2 cellular contexts compared by ENCODE assay signal in genomic region chr9:129667850-129668249, GRCh38.
A peak's percentile ranks its signal among the peaks of the same experiment; 100 is the strongest.
TF ChIP-seq lines count a peak whose summit lies in the region.

No MANE protein-coding gene starts in this region.

TF ChIP-seq in HEK293, 187 proteins besides CTCF, POLR2A, EP300 and RAD21 (continues in another document):
- TF ChIP-seq, protein P1, sequence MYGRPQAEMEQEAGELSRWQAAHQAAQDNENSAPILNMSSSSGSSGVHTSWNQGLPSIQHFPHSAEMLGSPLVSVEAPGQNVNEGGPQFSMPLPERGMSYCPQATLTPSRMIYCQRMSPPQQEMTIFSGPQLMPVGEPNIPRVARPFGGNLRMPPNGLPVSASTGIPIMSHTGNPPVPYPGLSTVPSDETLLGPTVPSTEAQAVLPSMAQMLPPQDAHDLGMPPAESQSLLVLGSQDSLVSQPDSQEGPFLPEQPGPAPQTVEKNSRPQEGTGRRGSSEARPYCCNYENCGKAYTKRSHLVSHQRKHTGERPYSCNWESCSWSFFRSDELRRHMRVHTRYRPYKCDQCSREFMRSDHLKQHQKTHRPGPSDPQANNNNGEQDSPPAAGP (tag by site-specific recombination; IDR thresholded peaks at IDR 0.05), result peak; percentile 21; the same call in 1 of the 2 replicates
- TF ChIP-seq KLF1 (tag by site-specific recombination; IDR thresholded peaks at IDR 0.05) (peak; percentile 99), ZNF280C (tag by site-specific recombination; IDR thresholded peaks at IDR 0.05) (no peak), ZFP3 (tag by site-specific recombination; IDR thresholded peaks at IDR 0.05; ENCODE audit: low read depth) (no peak), ZNF561 (tag by site-specific recombination; IDR thresholded peaks at IDR 0.05; ENCODE audit: borderline replicate concordance) (no peak), GLIS1 (tag by site-specific recombination; IDR thresholded peaks at IDR 0.05) (peak; percentile 66), ZNF433 (tag by site-specific recombination; IDR thresholded peaks at IDR 0.05; ENCODE audit: low read depth) (no peak), GLIS2 (tag by site-specific recombination; IDR thresholded peaks at IDR 0.05) (0 out of 2 replicates have a peak, but pooled peaks have one; percentile 21), ZBTB6 (tag by site-specific recombination; IDR thresholded peaks at IDR 0.05) (peak; percentile 23; the same call in 1 of the 2 replicates), ZNF610 (tag by site-specific recombination; IDR thresholded peaks at IDR 0.05; ENCODE audit: borderline replicate concordance) (no peak), YY2 (tag by site-specific recombination; IDR thresholded peaks at IDR 0.05) (no peak), ZNF169 (tag by site-specific recombination; IDR thresholded peaks at IDR 0.05) (no peak)
- TF ChIP-seq, protein P2, sequence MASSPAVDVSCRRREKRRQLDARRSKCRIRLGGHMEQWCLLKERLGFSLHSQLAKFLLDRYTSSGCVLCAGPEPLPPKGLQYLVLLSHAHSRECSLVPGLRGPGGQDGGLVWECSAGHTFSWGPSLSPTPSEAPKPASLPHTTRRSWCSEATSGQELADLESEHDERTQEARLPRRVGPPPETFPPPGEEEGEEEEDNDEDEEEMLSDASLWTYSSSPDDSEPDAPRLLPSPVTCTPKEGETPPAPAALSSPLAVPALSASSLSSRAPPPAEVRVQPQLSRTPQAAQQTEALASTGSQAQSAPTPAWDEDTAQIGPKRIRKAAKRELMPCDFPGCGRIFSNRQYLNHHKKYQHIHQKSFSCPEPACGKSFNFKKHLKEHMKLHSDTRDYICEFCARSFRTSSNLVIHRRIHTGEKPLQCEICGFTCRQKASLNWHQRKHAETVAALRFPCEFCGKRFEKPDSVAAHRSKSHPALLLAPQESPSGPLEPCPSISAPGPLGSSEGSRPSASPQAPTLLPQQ (tag by site-specific recombination; IDR thresholded peaks at IDR 0.05), result no peak
- TF ChIP-seq, protein P3, sequence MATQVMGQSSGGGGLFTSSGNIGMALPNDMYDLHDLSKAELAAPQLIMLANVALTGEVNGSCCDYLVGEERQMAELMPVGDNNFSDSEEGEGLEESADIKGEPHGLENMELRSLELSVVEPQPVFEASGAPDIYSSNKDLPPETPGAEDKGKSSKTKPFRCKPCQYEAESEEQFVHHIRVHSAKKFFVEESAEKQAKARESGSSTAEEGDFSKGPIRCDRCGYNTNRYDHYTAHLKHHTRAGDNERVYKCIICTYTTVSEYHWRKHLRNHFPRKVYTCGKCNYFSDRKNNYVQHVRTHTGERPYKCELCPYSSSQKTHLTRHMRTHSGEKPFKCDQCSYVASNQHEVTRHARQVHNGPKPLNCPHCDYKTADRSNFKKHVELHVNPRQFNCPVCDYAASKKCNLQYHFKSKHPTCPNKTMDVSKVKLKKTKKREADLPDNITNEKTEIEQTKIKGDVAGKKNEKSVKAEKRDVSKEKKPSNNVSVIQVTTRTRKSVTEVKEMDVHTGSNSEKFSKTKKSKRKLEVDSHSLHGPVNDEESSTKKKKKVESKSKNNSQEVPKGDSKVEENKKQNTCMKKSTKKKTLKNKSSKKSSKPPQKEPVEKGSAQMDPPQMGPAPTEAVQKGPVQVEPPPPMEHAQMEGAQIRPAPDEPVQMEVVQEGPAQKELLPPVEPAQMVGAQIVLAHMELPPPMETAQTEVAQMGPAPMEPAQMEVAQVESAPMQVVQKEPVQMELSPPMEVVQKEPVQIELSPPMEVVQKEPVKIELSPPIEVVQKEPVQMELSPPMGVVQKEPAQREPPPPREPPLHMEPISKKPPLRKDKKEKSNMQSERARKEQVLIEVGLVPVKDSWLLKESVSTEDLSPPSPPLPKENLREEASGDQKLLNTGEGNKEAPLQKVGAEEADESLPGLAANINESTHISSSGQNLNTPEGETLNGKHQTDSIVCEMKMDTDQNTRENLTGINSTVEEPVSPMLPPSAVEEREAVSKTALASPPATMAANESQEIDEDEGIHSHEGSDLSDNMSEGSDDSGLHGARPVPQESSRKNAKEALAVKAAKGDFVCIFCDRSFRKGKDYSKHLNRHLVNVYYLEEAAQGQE (tag by site-specific recombination; IDR thresholded peaks at IDR 0.05), result no peak

TF ChIP-seq in H1, 55 proteins besides CTCF, POLR2A, EP300 and RAD21:
- TF ChIP-seq NANOG (IDR thresholded peaks at IDR 0.05; ENCODE audit: insufficient read depth, low read depth, low read length, poor library complexity, severe bottlenecking), result no peak
- TF ChIP-seq, protein P4, sequence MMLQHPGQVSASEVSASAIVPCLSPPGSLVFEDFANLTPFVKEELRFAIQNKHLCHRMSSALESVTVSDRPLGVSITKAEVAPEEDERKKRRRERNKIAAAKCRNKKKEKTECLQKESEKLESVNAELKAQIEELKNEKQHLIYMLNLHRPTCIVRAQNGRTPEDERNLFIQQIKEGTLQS (IDR thresholded peaks at IDR 0.05; ENCODE audit: insufficient read depth, low read depth, low read length), result no peak
- no peak for TF ChIP-seq SAP30 (IDR thresholded peaks at IDR 0.05; ENCODE audit: insufficient read depth, insufficient replicate concordance, low read length)
- no peak for TF ChIP-seq CBX5 (IDR thresholded peaks at IDR 0.05; ENCODE audit: low read depth, low read length)
- no peak for TF ChIP-seq SIRT6 (IDR thresholded peaks at IDR 0.05; ENCODE audit: low read length)
- no peak for TF ChIP-seq BCL11A (IDR thresholded peaks at IDR 0.05; ENCODE audit: low read depth in 2 of 2, low read length in 2 of 2)
- TF ChIP-seq CEBPB (IDR thresholded peaks at IDR 0.05; ENCODE audit: low read depth, low read length), result no peak
- no peak for TF ChIP-seq RFX5 (IDR thresholded peaks at IDR 0.05; ENCODE audit: borderline replicate concordance, low read depth, low read length)
- no peak for TF ChIP-seq TEAD4 (IDR thresholded peaks at IDR 0.05; ENCODE audit: low read depth, low read length)
- TF ChIP-seq TBP (IDR thresholded peaks at IDR 0.05; ENCODE audit: low read depth, low read length), result no peak
- no peak for TF ChIP-seq ASH2L (IDR thresholded peaks at IDR 0.05; ENCODE audit: low read length)
- TF ChIP-seq, protein P5, sequence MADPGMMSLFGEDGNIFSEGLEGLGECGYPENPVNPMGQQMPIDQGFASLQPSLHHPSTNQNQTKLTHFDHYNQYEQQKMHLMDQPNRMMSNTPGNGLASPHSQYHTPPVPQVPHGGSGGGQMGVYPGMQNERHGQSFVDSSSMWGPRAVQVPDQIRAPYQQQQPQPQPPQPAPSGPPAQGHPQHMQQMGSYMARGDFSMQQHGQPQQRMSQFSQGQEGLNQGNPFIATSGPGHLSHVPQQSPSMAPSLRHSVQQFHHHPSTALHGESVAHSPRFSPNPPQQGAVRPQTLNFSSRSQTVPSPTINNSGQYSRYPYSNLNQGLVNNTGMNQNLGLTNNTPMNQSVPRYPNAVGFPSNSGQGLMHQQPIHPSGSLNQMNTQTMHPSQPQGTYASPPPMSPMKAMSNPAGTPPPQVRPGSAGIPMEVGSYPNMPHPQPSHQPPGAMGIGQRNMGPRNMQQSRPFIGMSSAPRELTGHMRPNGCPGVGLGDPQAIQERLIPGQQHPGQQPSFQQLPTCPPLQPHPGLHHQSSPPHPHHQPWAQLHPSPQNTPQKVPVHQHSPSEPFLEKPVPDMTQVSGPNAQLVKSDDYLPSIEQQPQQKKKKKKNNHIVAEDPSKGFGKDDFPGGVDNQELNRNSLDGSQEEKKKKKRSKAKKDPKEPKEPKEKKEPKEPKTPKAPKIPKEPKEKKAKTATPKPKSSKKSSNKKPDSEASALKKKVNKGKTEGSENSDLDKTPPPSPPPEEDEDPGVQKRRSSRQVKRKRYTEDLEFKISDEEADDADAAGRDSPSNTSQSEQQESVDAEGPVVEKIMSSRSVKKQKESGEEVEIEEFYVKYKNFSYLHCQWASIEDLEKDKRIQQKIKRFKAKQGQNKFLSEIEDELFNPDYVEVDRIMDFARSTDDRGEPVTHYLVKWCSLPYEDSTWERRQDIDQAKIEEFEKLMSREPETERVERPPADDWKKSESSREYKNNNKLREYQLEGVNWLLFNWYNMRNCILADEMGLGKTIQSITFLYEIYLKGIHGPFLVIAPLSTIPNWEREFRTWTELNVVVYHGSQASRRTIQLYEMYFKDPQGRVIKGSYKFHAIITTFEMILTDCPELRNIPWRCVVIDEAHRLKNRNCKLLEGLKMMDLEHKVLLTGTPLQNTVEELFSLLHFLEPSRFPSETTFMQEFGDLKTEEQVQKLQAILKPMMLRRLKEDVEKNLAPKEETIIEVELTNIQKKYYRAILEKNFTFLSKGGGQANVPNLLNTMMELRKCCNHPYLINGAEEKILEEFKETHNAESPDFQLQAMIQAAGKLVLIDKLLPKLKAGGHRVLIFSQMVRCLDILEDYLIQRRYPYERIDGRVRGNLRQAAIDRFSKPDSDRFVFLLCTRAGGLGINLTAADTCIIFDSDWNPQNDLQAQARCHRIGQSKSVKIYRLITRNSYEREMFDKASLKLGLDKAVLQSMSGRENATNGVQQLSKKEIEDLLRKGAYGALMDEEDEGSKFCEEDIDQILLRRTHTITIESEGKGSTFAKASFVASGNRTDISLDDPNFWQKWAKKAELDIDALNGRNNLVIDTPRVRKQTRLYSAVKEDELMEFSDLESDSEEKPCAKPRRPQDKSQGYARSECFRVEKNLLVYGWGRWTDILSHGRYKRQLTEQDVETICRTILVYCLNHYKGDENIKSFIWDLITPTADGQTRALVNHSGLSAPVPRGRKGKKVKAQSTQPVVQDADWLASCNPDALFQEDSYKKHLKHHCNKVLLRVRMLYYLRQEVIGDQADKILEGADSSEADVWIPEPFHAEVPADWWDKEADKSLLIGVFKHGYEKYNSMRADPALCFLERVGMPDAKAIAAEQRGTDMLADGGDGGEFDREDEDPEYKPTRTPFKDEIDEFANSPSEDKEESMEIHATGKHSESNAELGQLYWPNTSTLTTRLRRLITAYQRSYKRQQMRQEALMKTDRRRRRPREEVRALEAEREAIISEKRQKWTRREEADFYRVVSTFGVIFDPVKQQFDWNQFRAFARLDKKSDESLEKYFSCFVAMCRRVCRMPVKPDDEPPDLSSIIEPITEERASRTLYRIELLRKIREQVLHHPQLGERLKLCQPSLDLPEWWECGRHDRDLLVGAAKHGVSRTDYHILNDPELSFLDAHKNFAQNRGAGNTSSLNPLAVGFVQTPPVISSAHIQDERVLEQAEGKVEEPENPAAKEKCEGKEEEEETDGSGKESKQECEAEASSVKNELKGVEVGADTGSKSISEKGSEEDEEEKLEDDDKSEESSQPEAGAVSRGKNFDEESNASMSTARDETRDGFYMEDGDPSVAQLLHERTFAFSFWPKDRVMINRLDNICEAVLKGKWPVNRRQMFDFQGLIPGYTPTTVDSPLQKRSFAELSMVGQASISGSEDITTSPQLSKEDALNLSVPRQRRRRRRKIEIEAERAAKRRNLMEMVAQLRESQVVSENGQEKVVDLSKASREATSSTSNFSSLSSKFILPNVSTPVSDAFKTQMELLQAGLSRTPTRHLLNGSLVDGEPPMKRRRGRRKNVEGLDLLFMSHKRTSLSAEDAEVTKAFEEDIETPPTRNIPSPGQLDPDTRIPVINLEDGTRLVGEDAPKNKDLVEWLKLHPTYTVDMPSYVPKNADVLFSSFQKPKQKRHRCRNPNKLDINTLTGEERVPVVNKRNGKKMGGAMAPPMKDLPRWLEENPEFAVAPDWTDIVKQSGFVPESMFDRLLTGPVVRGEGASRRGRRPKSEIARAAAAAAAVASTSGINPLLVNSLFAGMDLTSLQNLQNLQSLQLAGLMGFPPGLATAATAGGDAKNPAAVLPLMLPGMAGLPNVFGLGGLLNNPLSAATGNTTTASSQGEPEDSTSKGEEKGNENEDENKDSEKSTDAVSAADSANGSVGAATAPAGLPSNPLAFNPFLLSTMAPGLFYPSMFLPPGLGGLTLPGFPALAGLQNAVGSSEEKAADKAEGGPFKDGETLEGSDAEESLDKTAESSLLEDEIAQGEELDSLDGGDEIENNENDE (IDR thresholded peaks at IDR 0.05; ENCODE audit: insufficient replicate concordance, low read length), result no peak
- TF ChIP-seq KDM1A (IDR thresholded peaks at IDR 0.05; ENCODE audit: borderline replicate concordance, low read length), result no peak
- TF ChIP-seq, protein P6, sequence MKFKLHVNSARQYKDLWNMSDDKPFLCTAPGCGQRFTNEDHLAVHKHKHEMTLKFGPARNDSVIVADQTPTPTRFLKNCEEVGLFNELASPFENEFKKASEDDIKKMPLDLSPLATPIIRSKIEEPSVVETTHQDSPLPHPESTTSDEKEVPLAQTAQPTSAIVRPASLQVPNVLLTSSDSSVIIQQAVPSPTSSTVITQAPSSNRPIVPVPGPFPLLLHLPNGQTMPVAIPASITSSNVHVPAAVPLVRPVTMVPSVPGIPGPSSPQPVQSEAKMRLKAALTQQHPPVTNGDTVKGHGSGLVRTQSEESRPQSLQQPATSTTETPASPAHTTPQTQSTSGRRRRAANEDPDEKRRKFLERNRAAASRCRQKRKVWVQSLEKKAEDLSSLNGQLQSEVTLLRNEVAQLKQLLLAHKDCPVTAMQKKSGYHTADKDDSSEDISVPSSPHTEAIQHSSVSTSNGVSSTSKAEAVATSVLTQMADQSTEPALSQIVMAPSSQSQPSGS (IDR thresholded peaks at IDR 0.05; ENCODE audit: low read length), result no peak
- TF ChIP-seq TCF12 (IDR thresholded peaks at IDR 0.05; ENCODE audit: low read depth, low read length), result no peak
- no peak for TF ChIP-seq SRF (IDR thresholded peaks at IDR 0.05; ENCODE audit: low read depth, low read length)
